21 cellular contexts compared by ENCODE assay signal in the genomic region with DNA sequence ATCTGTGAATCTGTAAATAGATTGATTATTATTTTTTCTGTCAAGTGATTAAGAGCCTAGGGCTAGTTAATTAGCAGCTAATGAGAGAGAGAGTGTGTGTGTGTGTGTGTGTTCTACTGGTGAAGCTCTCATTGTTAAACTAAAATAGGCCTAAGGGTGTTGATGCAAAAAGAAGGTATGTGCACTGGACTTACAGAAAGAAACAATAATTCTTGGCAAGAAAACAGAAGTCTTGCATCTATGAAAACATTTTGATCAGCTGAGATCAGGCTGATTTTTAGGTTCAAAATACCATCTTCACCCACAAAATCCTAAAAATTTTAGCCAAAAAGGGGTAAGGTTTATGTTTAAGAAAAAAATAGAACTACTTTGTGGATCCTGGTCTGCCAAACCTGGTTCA.
"Had no signal": no experiment of that assay in that cellular context is flagged by ENCODE, and none has a peak within 500 bp of the region (broad histone marks: within the 10 kb centered on the region; RNA-seq: fewer than 3 reads in every experiment).

No MANE protein-coding gene starts in this region.

- H3K27ac ChIP-seq: cardiac muscle cell, colonic mucosa, epithelial cell of prostate, testis, VCaP had no signal

- H3K4me3 ChIP-seq: cardiac muscle cell, colonic mucosa, mucosa of descending colon, testis had no signal

- H3K36me3 ChIP-seq: cardiac muscle cell, colonic mucosa had no signal

- H3K4me1 ChIP-seq: colonic mucosa, testis had no signal

- H3K27me3 ChIP-seq: cardiac muscle cell, colonic mucosa, testis had no signal

- ATAC-seq: activated CD4-positive, alpha-beta T cell treated with anti-CD3 and anti-CD28 coated beads for 36 hours; activated CD8-positive, alpha-beta T cell treated with anti-CD3 and anti-CD28 coated beads for 36 hours; activated T-cell treated with anti-CD3 and anti-CD28 coated beads, Interleukin-2, amount 50 U/mL, for 72 hours; mucosa of descending colon; stimulated activated naive CD8-positive, alpha-beta T cell treated with anti-CD3 and anti-CD28 coated beads, Interleukin-15, amount 100 ng/mL, for 72 hours; T-cell had no signal

- DNase-seq: activated CD4-positive, alpha-beta T cell treated with anti-CD3 and anti-CD28 coated beads for 36 hours; activated CD8-positive, alpha-beta memory T cell treated with anti-CD3 and anti-CD28 coated beads, Interleukin-2, amount 50 U/mL, for 4 hours; activated CD8-positive, alpha-beta T cell treated with anti-CD3 and anti-CD28 coated beads for 36 hours; activated gamma-delta T cell treated with Interleukin-2 at 50 U/mL for 16 hours; activated naive CD8-positive, alpha-beta T cell treated with anti-CD3 and anti-CD28 coated beads, Interleukin-2, amount 10 ng/mL, durations not matched to agents 7 days and 5 days; activated T-cell treated with anti-CD3 and anti-CD28 coated beads, Interleukin-2, amount 50 U/mL, for 72 hours; aorta; colonic mucosa; effector CD8-positive, alpha-beta T cell; immature natural killer cell; mucosa of descending colon; nephron progenitor cell; stimulated activated CD4-positive, alpha-beta T cell treated with anti-CD3 and anti-CD28 coated beads, Interleukin-15, amount 100 ng/mL, for 24 hours; stimulated activated CD4-positive, alpha-beta T cell treated with anti-CD3 and anti-CD28 coated beads, Interleukin-4, amount 100 ng/mL, for 24 hours; stimulated activated naive CD8-positive, alpha-beta T cell treated with anti-CD3 and anti-CD28 coated beads, Interleukin-15, amount 100 ng/mL, for 72 hours; T-cell; T1000; testis had no signal

- H3K9me3 ChIP-seq: colonic mucosa, mucosa of descending colon, testis had no signal
